23 cellular contexts compared by ENCODE assay signal in genomic region chr19:45234089-45234869, GRCh38. TPM values are rescaled to one million over a fixed set of nuclear protein-coding genes. Genes with fewer than 3 reads are reported as not detected.
DNase-seq lines count a peak whose midpoint lies in the region; ATAC-seq and TF ChIP-seq lines count a peak whose summit lies in the region.
"Had no signal": no experiment of that assay in that cellular context is flagged by ENCODE, and none has a peak within 500 bp of the region (broad histone marks: within the 10 kb centered on the region; RNA-seq: fewer than 3 reads in every experiment).

No MANE protein-coding gene starts in this region.

- no peaks in the 10 kb centered on the region for H3F3A ChIP-seq in neural progenitor cell (ENCODE audit: low read depth)

- in situ Hi-C loops in IMR-90 (cut with MboI; ENCODE audit: low sequenced_read_pairs), result no loop called here

- TF ChIP-seq CTCF in IMR-90 (conservative IDR thresholded peaks at IDR 0.05; ENCODE audit: low read depth, low read length) (no peak), neural progenitor cell (IDR thresholded peaks at IDR 0.05) (no peak)

- dilution Hi-C loops in IMR-90 (cut with HindIII; ENCODE audit: low sequenced_read_pairs, unreplicated experiment), result no loop called here

- H3K56ac ChIP-seq in IMR-90 (ENCODE audit: extremely low read depth, insufficient read depth, low read length), result no peak overlapping the region

- H2BK20ac ChIP-seq in IMR-90 (ENCODE audit: low read depth, low read length), result no peak overlapping the region

- no peak overlapping the region for H4K8ac ChIP-seq in IMR-90 (ENCODE audit: low read depth in 2 of 2, low read length in 2 of 2)

- H2AFZ ChIP-seq in IMR-90 (replicated peaks; ENCODE audit: low read length, poor library complexity), result peak overlapping the region; percentile 23
- H2AFZ ChIP-seq in neural progenitor cell (replicated peaks), result peak overlapping the region; percentile 93

- H4K20me1 ChIP-seq in IMR-90 (ENCODE audit: insufficient read depth, low read length), result no peaks in the 10 kb centered on the region
- no peaks in the 10 kb centered on the region for H4K20me1 ChIP-seq in neural progenitor cell (ENCODE audit: low read depth)

- no peak overlapping the region for H3K23ac ChIP-seq in IMR-90 (ENCODE audit: low read depth, low read length)

- CTCF ChIA-PET in IMR-90 (lab: Yijun Ruan, JAX), result no interaction called here

- POLR2A ChIA-PET in IMR-90 (lab: Charles Lee; ENCODE audit: unreplicated experiment), result no interaction called here

- H3K4me3 ChIP-seq in IMR-90 (ENCODE audit: insufficient read depth, low read depth, low read length) (no peak overlapping the region), iPS DF 6.9 (ENCODE audit: low read length) (peak overlapping the region; percentile 2; the same call in 1 of the 2 replicates), neural progenitor cell (peak overlapping the region; percentile 26)
- H3K4me3 ChIP-seq: cardiac muscle cell, stomach, upper lobe of left lung had no signal

- H3K18ac ChIP-seq in IMR-90 (ENCODE audit: low read depth, low read length), result no peak overlapping the region

- H3K4me3 Mint-ChIP-seq in neural progenitor cell, result no peak overlapping the region
- H3K4me3 Mint-ChIP-seq: activated naive CD8-positive, alpha-beta T cell treated with anti-CD3 and anti-CD28 coated beads, Interleukin-2, amount 50 U/mL, for 24 hours; dendritic cell treated with granulocyte-macrophage colony-stimulating factor and Interleukin-4, amounts not matched to agents 40 ng/mL and 50 ng/mL, for 4 days; neural crest cell; T-helper 2 cell treated with Interferon-gamma antibody and Interleukin-4, amounts not matched to agents 5 μg/mL and 100 μg/mL, for 36 hours had no signal

- peaks cover 6% of the 10 kb centered on the region for H3K36me3 Mint-ChIP-seq in neural progenitor cell

- H3K9me3 Mint-ChIP-seq in neural progenitor cell, result peaks cover 10% of the 10 kb centered on the region
- H3K9me3 Mint-ChIP-seq: activated naive CD8-positive, alpha-beta T cell treated with anti-CD3 and anti-CD28 coated beads, Interleukin-2, amount 50 U/mL, for 24 hours; dendritic cell treated with granulocyte-macrophage colony-stimulating factor and Interleukin-4, amounts not matched to agents 40 ng/mL and 50 ng/mL, for 4 days; neural crest cell; T-helper 2 cell treated with Interferon-gamma antibody and Interleukin-4, amounts not matched to agents 5 μg/mL and 100 μg/mL, for 36 hours had no signal

- H3K27me3 ChIP-seq in IMR-90 (ENCODE audit: control insufficient read depth, insufficient read depth, low read length), result peaks cover 58% of the 10 kb centered on the region
- peaks cover 16% of the 10 kb centered on the region for H3K27me3 ChIP-seq in iPS DF 6.9 (ENCODE audit: control insufficient read depth, insufficient read depth, low read length)
- peaks cover 94% of the 10 kb centered on the region for H3K27me3 ChIP-seq in neural progenitor cell

- no TSS peak for BruUV-seq in IMR-90 (replicated peaks; lab: Mats Ljungman, UMichigan)

- H2BK120ac ChIP-seq in IMR-90 (ENCODE audit: low read depth, low read length), result no peak overlapping the region

- no peak overlapping the region for H2BK15ac ChIP-seq in IMR-90 (ENCODE audit: low read depth, low read length)

- no peak overlapping the region for H4K5ac ChIP-seq in IMR-90 (ENCODE audit: low read depth, low read length)

- 12% methylated on average over 62 of the region's 93 CpGs; no CpG with 5 or more reads in 1 of the 2 experiments for WGBS in IMR-90 (ENCODE audit: extremely low coverage in 2 of 2, insufficient read length in 1 of 2), 2 experiments
- WGBS in iPS DF 6.9 (ENCODE audit: insufficient coverage, insufficient read length), result no CpG with 5 or more reads among the region's 93 CpGs

- H2BK5ac ChIP-seq in IMR-90 (ENCODE audit: low read depth, low read length, poor library complexity, severe bottlenecking), result no peak overlapping the region

- H4K91ac ChIP-seq in IMR-90 (ENCODE audit: insufficient read depth, low read depth, low read length), result no peak overlapping the region

- no peak overlapping the region for H3K27ac Mint-ChIP-seq in neural progenitor cell
- H3K27ac Mint-ChIP-seq: activated naive CD8-positive, alpha-beta T cell treated with anti-CD3 and anti-CD28 coated beads, Interleukin-2, amount 50 U/mL, for 24 hours; dendritic cell treated with granulocyte-macrophage colony-stimulating factor and Interleukin-4, amounts not matched to agents 40 ng/mL and 50 ng/mL, for 4 days; T-helper 2 cell treated with Interferon-gamma antibody and Interleukin-4, amounts not matched to agents 5 μg/mL and 100 μg/mL, for 36 hours had no signal

- H2AK9ac ChIP-seq in IMR-90 (replicated peaks; ENCODE audit: low read depth, low read length, poor library complexity), result no peak overlapping the region

- peak; percentile 27; the same call in 1 of the 2 replicates for ATAC-seq in IMR-90 (ENCODE audit: low read depth)
- no peak for ATAC-seq in HG02642 (IDR thresholded peaks at IDR 0.05; ENCODE audit: poor library complexity, unreplicated experiment)
- ATAC-seq in GM21825 (IDR thresholded peaks at IDR 0.05; ENCODE audit: unreplicated experiment), result no peak
- ATAC-seq: activated naive CD8-positive, alpha-beta T cell treated with anti-CD3 and anti-CD28 coated beads, Interleukin-2, amount 50 U/mL, for 24 hours had no signal

- H3K4me1 ChIP-seq in ES-I3 (ENCODE audit: insufficient read depth, low read length) (peaks cover 6% of the 10 kb centered on the region; the same call in 1 of the 2 replicates), IMR-90 (ENCODE audit: control insufficient read depth, insufficient read depth, low read length) (no peaks in the 10 kb centered on the region), iPS DF 6.9 (ENCODE audit: control insufficient read depth, insufficient read depth, low read length) (0 out of 2 replicates have a peak, but pooled peaks cover 2% of the 10 kb centered on the region), neural progenitor cell (no peaks in the 10 kb centered on the region)

- no peak overlapping the region for H3K14ac ChIP-seq in IMR-90 (replicated peaks; ENCODE audit: low read depth, low read length)

- DNase-seq in IMR-90 (no peak), iPS DF 6.9 (ENCODE audit: low read depth, low spot score) (no peak), neural progenitor cell (ENCODE audit: low spot score) (peak; percentile 65), HPDE6-E6E7 (ENCODE audit: extremely low spot score) (no peak), NCI-H1048 (lab: John Stamatoyannopoulos, UW) (no peak)
- DNase-seq: activated CD4-positive, alpha-beta T cell treated with anti-CD3 and anti-CD28 coated beads, Interleukin-2, amount 50 U/mL, for 4 hours; activated CD8-positive, alpha-beta memory T cell treated with anti-CD3 and anti-CD28 coated beads, Interleukin-2, amount 50 U/mL, for 48 hours; activated effector memory CD4-positive, alpha-beta T cell treated with Interleukin-2 at 50 U/mL for 16 hours; activated naive CD8-positive, alpha-beta T cell treated with anti-CD3 and anti-CD28 coated beads, Interleukin-2, amount 50 U/mL, for 24 hours; NCI-H446 treated with DMSO at 0.1 percent for 48 hours; small intestine; stimulated activated CD4-positive, alpha-beta T cell treated with anti-CD3 and anti-CD28 coated beads, Interleukin-2, amount 100 ng/mL, for 48 hours; stomach; WERI-Rb-1 had no signal

- no peak overlapping the region for H2AK5ac ChIP-seq in IMR-90 (ENCODE audit: low read depth, low read length)

- H3K79me2 ChIP-seq in neural progenitor cell (ENCODE audit: low read depth), result no peaks in the 10 kb centered on the region

- no peak for TF ChIP-seq RAD21 in IMR-90 (IDR thresholded peaks at IDR 0.05; ENCODE audit: low read length)

- intact Hi-C loops in IMR-90 (cut with micrococcal nuclease), result no loop called here

- H3K4me1 Mint-ChIP-seq in neural progenitor cell, result peaks cover 4% of the 10 kb centered on the region

- H3K36me3 ChIP-seq in ES-I3 (ENCODE audit: insufficient read depth, low read length), result no peaks in the 10 kb centered on the region
- no peaks in the 10 kb centered on the region for H3K36me3 ChIP-seq in IMR-90 (ENCODE audit: control insufficient read depth, insufficient read depth, low read length)
- no peaks in the 10 kb centered on the region for H3K36me3 ChIP-seq in iPS DF 6.9 (ENCODE audit: control insufficient read depth, insufficient read depth, low read length)
- no peaks in the 10 kb centered on the region for H3K36me3 ChIP-seq in neural progenitor cell
- H3K36me3 ChIP-seq: cardiac muscle cell, stomach, upper lobe of left lung, WERI-Rb-1 had no signal

- H3K9me3 ChIP-seq in ES-I3 (ENCODE audit: control insufficient read depth, insufficient read depth, low read length), result no peaks in the 10 kb centered on the region
- H3K9me3 ChIP-seq in IMR-90 (ENCODE audit: control insufficient read depth, insufficient read depth, low read length), result peaks cover 5% of the 10 kb centered on the region
- H3K9me3 ChIP-seq in iPS DF 6.9 (ENCODE audit: control insufficient read depth, insufficient read depth, low read length), result no peaks in the 10 kb centered on the region
- no peaks in the 10 kb centered on the region for H3K9me3 ChIP-seq in neural progenitor cell (ENCODE audit: low read depth)
- H3K9me3 ChIP-seq: stomach, upper lobe of left lung had no signal

- no peaks in the 10 kb centered on the region for H3K79me1 ChIP-seq in IMR-90 (ENCODE audit: low read depth in 1 of 2, low read length in 2 of 2)

- no peak overlapping the region for H3K27ac ChIP-seq in IMR-90 (ENCODE audit: insufficient read depth, low read length)
- no peak overlapping the region for H3K27ac ChIP-seq in iPS DF 6.9 (ENCODE audit: low read length)
- no peak overlapping the region for H3K27ac ChIP-seq in neural progenitor cell
- H3K27ac ChIP-seq: cardiac muscle cell, stomach, WERI-Rb-1 had no signal

- peaks cover 50% of the 10 kb centered on the region for H3K27me3 Mint-ChIP-seq in neural progenitor cell (ENCODE audit: insufficient read depth, low read depth)

- H3K9ac ChIP-seq in ES-I3 (ENCODE audit: low read depth, low read length) (peak overlapping the region; percentile 26; the same call in 1 of the 2 replicates), IMR-90 (ENCODE audit: low read depth, low read length) (no peak overlapping the region), neural progenitor cell (no peak overlapping the region)

- no peak overlapping the region for H3K4ac ChIP-seq in IMR-90 (ENCODE audit: low read depth, low read length)

- H3K4me2 ChIP-seq in IMR-90 (ENCODE audit: low read depth, low read length) (no peak overlapping the region), neural progenitor cell (peak overlapping the region; percentile 49)

- no peak for TF ChIP-seq POLR2A in IMR-90 (IDR thresholded peaks at IDR 0.05; ENCODE audit: low read depth, low read length)

- H3K9me1 ChIP-seq in IMR-90 (ENCODE audit: insufficient read depth, low read length), result no peaks in the 10 kb centered on the region

RNA-seq across cellular contexts. Expression of gene EXOC3L2, which starts 10.9 kb away (rescaled TPM):
- total RNA-seq in IMR-90 (2012; rRNA removed) (not detected in 2 replicates), neural progenitor cell (ENCODE audit: low replicate concordance) (0.06 TPM in 1 of 2 replicates, not detected in the other)
- 0.03 TPM in 1 of 2 replicates, not detected in the other for polyA plus RNA-seq in IMR-90 (2012; rRNA removed)
- polyA plus RNA-seq in IMR-90 (2012; cell fraction: cytosol; rRNA removed), result 0.08 and 0.13 TPM in 2 replicates
- polyA plus RNA-seq in IMR-90 (2012; cell fraction: nucleus; rRNA removed; ENCODE audit: low replicate concordance), result 0.06 and 0.11 TPM in 2 replicates
- total RNA-seq: RPMI7951 had no signal

RNA-seq across cellular contexts. Expression of gene MARK4, which starts 16.8 kb away (rescaled TPM):
- total RNA-seq in IMR-90 (2012; rRNA removed) (8.1 and 11.3 TPM in 2 replicates), neural progenitor cell (ENCODE audit: low replicate concordance) (22.8 and 30.1 TPM in 2 replicates)
- 20.3 and 20.7 TPM in 2 replicates for polyA plus RNA-seq in IMR-90 (2012; rRNA removed)
- polyA plus RNA-seq in IMR-90 (2012; cell fraction: cytosol; rRNA removed), result 19.3 and 52.1 TPM in 2 replicates
- 33.3 and 34.2 TPM in 2 replicates for polyA plus RNA-seq in IMR-90 (2012; cell fraction: nucleus; rRNA removed; ENCODE audit: low replicate concordance)

RNA-seq across cellular contexts. Expression of gene BLOC1S3, which starts 55.7 kb away (rescaled TPM):
- total RNA-seq in IMR-90 (2012; rRNA removed), result 0.83 and 1.1 TPM in 2 replicates
- polyA plus RNA-seq in IMR-90 (2012; rRNA removed), result 4.7 and 4.9 TPM in 2 replicates
- polyA plus RNA-seq in IMR-90 (2012; cell fraction: cytosol; rRNA removed), result 3.6 and 6.5 TPM in 2 replicates
- 4.6 and 6.9 TPM in 2 replicates for polyA plus RNA-seq in IMR-90 (2012; cell fraction: nucleus; rRNA removed; ENCODE audit: low replicate concordance)
- 2.0 and 3.8 TPM in 2 replicates for total RNA-seq in neural progenitor cell (ENCODE audit: low replicate concordance)

RNA-seq across cellular contexts. Expression of gene TRAPPC6A, which starts 56.2 kb away (rescaled TPM):
- total RNA-seq in IMR-90 (2012; rRNA removed) (3.1 and 4.1 TPM in 2 replicates), neural progenitor cell (ENCODE audit: low replicate concordance) (24.7 and 55.1 TPM in 2 replicates)
- 11.9 and 13.4 TPM in 2 replicates for polyA plus RNA-seq in IMR-90 (2012; rRNA removed)
- 10.6 and 35.3 TPM in 2 replicates for polyA plus RNA-seq in IMR-90 (2012; cell fraction: cytosol; rRNA removed)
- polyA plus RNA-seq in IMR-90 (2012; cell fraction: nucleus; rRNA removed; ENCODE audit: low replicate concordance), result 5.3 and 9.9 TPM in 2 replicates
